Comparison of ENCODE assay signal across 8 cellular contexts in the genomic region with DNA sequence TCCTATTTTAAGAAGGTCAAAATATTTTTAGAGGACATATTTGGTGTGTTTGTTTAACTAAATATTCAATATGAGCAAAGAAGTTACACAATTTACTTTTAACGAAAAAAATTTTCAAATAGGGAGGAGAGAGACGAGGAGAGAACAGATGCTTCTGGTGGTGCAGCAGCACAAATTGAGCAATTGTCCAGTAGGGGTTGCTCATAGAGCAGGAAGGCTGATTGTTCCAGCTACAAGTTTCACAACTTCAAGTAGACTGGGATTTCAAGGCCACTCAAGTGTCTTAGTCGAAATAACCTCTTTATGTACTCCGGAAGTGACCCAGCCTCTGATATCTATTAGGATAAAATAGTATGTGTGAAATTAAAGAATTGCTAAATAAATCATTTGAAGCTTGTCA.
DNase-seq lines count a peak whose midpoint lies in the region; ATAC-seq lines count a peak whose summit lies in the region.

No MANE protein-coding gene starts in this region.

- no peak for ATAC-seq in HG03280 (IDR thresholded peaks at IDR 0.05; ENCODE audit: unreplicated experiment)

- no peak overlapping the region for H3K27ac Mint-ChIP-seq in activated CD4-positive, alpha-beta memory T cell treated with anti-CD3 and anti-CD28 coated beads, Interleukin-2, amount 10 ng/mL, durations not matched to agents 7 days and 5 days

- no peaks in the 10 kb centered on the region for H3K36me3 Mint-ChIP-seq in activated CD4-positive, alpha-beta memory T cell treated with anti-CD3 and anti-CD28 coated beads, Interleukin-2, amount 10 ng/mL, durations not matched to agents 7 days and 5 days (ENCODE audit: low read depth)

- H3K36me3 ChIP-seq in adipocyte (ENCODE audit: control insufficient read depth, insufficient read depth, low read length, severe bottlenecking): no peaks in the 10 kb centered on the region

- POLR2A ChIA-PET in activated CD4-positive, alpha-beta memory T cell treated with anti-CD3 and anti-CD28 coated beads, Interleukin-2, amount 10 ng/mL, durations not matched to agents 7 days and 5 days (lab: Charles Lee): no interaction called here

- DNase-seq in ACHN (peak; percentile 55), HS-27A (ENCODE audit: low read depth) (peak; percentile 50), adipocyte (ENCODE audit: low read depth) (peak; percentile 94), iPS-NIHi7 (ENCODE audit: extremely low spot score) (peak; percentile 45), NCI-H2029 (lab: John Stamatoyannopoulos, UW) (no peak), activated T-cell treated with anti-CD3 and anti-CD28 coated beads for 4 hours (no peak)
- no peak for DNase-seq in activated CD4-positive, alpha-beta memory T cell treated with anti-CD3 and anti-CD28 coated beads, Interleukin-2, amount 10 ng/mL, durations not matched to agents 7 days and 5 days

- CTCF ChIA-PET in activated CD4-positive, alpha-beta memory T cell treated with anti-CD3 and anti-CD28 coated beads, Interleukin-2, amount 10 ng/mL, durations not matched to agents 7 days and 5 days (lab: Charles Lee): no interaction called here

- H3K4me3 ChIP-seq in adipocyte (ENCODE audit: low read length): no peak overlapping the region

- no peaks in the 10 kb centered on the region for H3K9me3 Mint-ChIP-seq in activated CD4-positive, alpha-beta memory T cell treated with anti-CD3 and anti-CD28 coated beads, Interleukin-2, amount 10 ng/mL, durations not matched to agents 7 days and 5 days

- no peaks in the 10 kb centered on the region for H3K27me3 ChIP-seq in adipocyte (replicated peaks; ENCODE audit: control insufficient read depth, insufficient read depth, low read length)

- peak overlapping the region; percentile 45 for H3K9ac ChIP-seq in adipocyte (ENCODE audit: low read length)

- no peaks in the 10 kb centered on the region for H3K4me1 Mint-ChIP-seq in activated CD4-positive, alpha-beta memory T cell treated with anti-CD3 and anti-CD28 coated beads, Interleukin-2, amount 10 ng/mL, durations not matched to agents 7 days and 5 days

- in situ Hi-C loops in ACHN (cut with HindIII; ENCODE audit: low pct_ligation_motif_present, low pct_unique_long_range_greater_than_20kb, low sequenced_read_pairs): loop anchor here (25.0 kb wide), 1 partner anchor 94 kb away; no protein-coding TSS in a partner anchor

- no peaks in the 10 kb centered on the region for H3K9me3 ChIP-seq in adipocyte (ENCODE audit: control insufficient read depth, low read length)

- no peaks in the 10 kb centered on the region for H3K27me3 Mint-ChIP-seq in activated CD4-positive, alpha-beta memory T cell treated with anti-CD3 and anti-CD28 coated beads, Interleukin-2, amount 10 ng/mL, durations not matched to agents 7 days and 5 days

- H3K4me1 ChIP-seq in adipocyte (ENCODE audit: control insufficient read depth, insufficient read depth, low read length): peaks cover 12% of the 10 kb centered on the region

- no peak overlapping the region for H3K4me3 Mint-ChIP-seq in activated CD4-positive, alpha-beta memory T cell treated with anti-CD3 and anti-CD28 coated beads, Interleukin-2, amount 10 ng/mL, durations not matched to agents 7 days and 5 days

Comparison
In these comparisons a context has a peak if more than half of its experiments do, and no peak if none do; other contexts are left out.
1. DNase-seq: peak in ACHN (single experiment), HS-27A (single experiment), adipocyte (single experiment) and iPS-NIHi7 (single experiment); none in NCI-H2029 (single experiment), activated CD4-positive, alpha-beta memory T cell treated with anti-CD3 and anti-CD28 coated beads, Interleukin-2, amount 10 ng/mL, durations not matched to agents 7 days and 5 days (single experiment) and activated T-cell treated with anti-CD3 and anti-CD28 coated beads for 4 hours (single experiment).